1 cellular context compared by ENCODE assay signal in the genomic region with DNA sequence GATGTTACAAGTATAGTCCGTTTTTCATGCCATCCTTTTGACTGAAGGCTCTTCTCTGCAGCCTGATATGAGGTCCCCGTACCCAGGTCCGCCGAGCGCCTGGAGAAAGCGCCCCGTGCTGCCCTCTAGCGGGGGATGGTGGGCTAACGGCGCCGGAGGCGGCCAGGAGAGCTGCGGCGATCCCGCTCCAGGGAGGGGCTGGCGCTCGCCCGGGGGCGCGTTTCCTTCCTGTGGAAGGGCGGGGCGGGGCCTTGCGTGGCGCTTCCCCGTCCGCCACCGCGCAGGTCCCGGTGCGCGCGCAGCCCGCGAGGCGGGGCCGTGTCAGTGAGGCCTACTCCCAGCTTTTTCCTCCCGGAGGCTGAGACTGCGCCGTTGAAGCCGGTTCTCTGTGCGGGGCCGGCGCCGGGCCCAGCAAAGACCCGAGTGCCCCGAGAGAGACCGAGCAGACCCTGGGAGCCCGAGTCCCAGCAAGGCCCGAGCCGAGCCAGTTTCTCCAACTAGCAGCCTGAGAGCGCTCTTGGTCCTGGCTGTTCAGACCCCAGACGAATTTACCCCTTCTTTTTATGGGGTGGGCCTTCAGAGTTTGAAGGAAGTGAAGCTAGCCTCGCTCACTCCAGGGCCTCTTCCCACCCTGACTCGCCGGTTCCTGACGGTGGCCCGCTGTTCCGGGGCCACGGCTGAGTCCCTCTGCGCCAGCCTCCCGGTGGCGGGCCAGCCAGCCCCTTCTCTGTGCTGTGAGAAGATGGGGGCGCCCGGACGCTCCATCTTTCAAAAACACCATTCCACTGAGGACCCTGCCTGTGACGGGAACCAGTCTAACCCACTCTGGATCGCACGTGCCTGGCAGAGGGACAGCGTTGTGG.
TF ChIP-seq lines count a peak whose summit lies in the region.

No MANE protein-coding gene starts in this region.

TF ChIP-seq in K562, 482 proteins besides CTCF, POLR2A, EP300 and RAD21 (continued from another document and continues in another):
- TF ChIP-seq, protein P1, sequence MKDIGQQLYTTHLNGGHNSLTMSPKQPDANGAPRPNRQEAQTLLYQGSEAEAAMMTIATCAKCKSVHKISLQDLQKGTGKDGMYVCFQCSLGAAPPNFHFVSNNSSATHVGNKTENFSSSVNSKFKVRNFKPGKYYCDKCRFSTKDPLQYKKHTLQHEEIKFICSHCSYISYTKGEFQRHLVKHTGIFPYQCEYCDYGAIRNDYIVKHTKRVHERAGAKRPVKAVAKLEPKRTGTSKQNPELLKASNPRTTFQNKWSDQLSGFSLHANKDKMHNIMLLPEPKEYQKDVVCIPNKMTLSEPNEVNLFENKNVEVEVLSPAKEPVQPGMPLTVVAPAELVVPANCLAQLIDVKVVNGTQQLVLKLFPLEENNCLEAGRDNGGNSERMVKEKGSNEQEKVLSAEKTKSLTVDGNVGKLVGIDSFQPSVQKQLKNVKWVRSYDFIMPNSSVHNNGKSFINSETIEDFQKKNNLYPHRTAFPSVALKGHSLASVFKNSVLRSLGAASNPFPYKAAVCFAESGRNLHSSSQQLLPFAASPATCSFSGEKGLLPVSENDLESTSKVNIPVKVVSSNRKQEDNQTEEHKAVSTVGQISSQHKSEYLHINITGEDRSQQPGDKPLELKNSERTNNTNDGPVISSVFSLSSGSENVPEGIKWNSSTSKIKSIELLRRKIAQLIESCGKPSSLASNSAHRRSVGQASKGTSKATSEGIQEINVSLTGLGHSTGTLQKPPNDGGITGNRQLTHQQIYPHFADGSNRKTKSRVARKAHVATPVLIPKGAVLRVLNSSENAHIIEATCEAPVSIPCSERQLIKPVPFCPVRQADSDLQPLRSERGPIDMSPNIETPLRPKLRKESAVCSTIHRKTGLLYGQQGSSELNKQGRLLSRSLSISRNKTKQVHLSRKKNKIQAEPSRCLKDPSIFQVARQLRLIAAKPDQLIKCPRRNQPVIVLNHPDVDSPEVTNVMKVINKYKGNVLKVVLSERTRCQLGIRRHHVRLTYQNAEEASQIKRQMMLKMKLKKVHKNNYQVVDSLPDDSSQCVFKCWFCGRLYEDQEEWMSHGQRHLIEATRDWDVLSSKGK (CRISPR knock-in tag; IDR thresholded peaks at IDR 0.05): no peak
- no peak for TF ChIP-seq ETS2 (tag; IDR thresholded peaks at IDR 0.05; ENCODE audit: borderline replicate concordance, poor library complexity, severe bottlenecking)
- no peak for TF ChIP-seq ZNF165 (CRISPR knock-in tag; IDR thresholded peaks at IDR 0.05; ENCODE audit: borderline replicate concordance)
- no peak for TF ChIP-seq ZFP30 (CRISPR knock-in tag; IDR thresholded peaks at IDR 0.05; ENCODE audit: borderline replicate concordance)
- TF ChIP-seq ZFX (CRISPR knock-in tag; IDR thresholded peaks at IDR 0.05): peak; percentile 99
- peak; percentile 78; the same call in 1 of the 2 replicates for TF ChIP-seq PML (IDR thresholded peaks at IDR 0.05; ENCODE audit: low read length)
- peak; percentile 93 for TF ChIP-seq RBFOX2 (IDR thresholded peaks at IDR 0.05; ENCODE audit: low read depth, low read length)
- TF ChIP-seq ZFP36 (IDR thresholded peaks at IDR 0.05; ENCODE audit: low read depth, low read length, partially characterized antibody): no peak
- TF ChIP-seq, protein P2, sequence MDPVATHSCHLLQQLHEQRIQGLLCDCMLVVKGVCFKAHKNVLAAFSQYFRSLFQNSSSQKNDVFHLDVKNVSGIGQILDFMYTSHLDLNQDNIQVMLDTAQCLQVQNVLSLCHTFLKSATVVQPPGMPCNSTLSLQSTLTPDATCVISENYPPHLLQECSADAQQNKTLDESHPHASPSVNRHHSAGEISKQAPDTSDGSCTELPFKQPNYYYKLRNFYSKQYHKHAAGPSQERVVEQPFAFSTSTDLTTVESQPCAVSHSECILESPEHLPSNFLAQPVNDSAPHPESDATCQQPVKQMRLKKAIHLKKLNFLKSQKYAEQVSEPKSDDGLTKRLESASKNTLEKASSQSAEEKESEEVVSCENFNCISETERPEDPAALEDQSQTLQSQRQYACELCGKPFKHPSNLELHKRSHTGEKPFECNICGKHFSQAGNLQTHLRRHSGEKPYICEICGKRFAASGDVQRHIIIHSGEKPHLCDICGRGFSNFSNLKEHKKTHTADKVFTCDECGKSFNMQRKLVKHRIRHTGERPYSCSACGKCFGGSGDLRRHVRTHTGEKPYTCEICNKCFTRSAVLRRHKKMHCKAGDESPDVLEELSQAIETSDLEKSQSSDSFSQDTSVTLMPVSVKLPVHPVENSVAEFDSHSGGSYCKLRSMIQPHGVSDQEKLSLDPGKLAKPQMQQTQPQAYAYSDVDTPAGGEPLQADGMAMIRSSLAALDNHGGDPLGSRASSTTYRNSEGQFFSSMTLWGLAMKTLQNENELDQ (CRISPR knock-in tag; IDR thresholded peaks at IDR 0.05; ENCODE audit: borderline replicate concordance): no peak
- no peak for TF ChIP-seq ZNF830 (CRISPR knock-in tag; IDR thresholded peaks at IDR 0.05)
- peak; percentile 40; the same call in 1 of the 2 replicates for TF ChIP-seq CREB1 (IDR thresholded peaks at IDR 0.05)
- peak; percentile 66; the same call in 1 of the 2 replicates for TF ChIP-seq CREB1 (CRISPR knock-in tag; IDR thresholded peaks at IDR 0.05)
- peak; percentile 74 for TF ChIP-seq TAF1 (IDR thresholded peaks at IDR 0.05; ENCODE audit: control insufficient read depth, extremely low read depth, insufficient read depth, low read length, severe bottlenecking)
- TF ChIP-seq XRCC3 (IDR thresholded peaks at IDR 0.05): no peak
- TF ChIP-seq SOX6 (IDR thresholded peaks at IDR 0.05): 0 out of 2 replicates have a peak, but pooled peaks have one; percentile 34
- TF ChIP-seq, protein P3, sequence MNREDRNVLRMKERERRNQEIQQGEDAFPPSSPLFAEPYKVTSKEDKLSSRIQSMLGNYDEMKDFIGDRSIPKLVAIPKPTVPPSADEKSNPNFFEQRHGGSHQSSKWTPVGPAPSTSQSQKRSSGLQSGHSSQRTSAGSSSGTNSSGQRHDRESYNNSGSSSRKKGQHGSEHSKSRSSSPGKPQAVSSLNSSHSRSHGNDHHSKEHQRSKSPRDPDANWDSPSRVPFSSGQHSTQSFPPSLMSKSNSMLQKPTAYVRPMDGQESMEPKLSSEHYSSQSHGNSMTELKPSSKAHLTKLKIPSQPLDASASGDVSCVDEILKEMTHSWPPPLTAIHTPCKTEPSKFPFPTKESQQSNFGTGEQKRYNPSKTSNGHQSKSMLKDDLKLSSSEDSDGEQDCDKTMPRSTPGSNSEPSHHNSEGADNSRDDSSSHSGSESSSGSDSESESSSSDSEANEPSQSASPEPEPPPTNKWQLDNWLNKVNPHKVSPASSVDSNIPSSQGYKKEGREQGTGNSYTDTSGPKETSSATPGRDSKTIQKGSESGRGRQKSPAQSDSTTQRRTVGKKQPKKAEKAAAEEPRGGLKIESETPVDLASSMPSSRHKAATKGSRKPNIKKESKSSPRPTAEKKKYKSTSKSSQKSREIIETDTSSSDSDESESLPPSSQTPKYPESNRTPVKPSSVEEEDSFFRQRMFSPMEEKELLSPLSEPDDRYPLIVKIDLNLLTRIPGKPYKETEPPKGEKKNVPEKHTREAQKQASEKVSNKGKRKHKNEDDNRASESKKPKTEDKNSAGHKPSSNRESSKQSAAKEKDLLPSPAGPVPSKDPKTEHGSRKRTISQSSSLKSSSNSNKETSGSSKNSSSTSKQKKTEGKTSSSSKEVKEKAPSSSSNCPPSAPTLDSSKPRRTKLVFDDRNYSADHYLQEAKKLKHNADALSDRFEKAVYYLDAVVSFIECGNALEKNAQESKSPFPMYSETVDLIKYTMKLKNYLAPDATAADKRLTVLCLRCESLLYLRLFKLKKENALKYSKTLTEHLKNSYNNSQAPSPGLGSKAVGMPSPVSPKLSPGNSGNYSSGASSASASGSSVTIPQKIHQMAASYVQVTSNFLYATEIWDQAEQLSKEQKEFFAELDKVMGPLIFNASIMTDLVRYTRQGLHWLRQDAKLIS (CRISPR knock-in tag; IDR thresholded peaks at IDR 0.05): peak; percentile 89; the same call in 1 of the 2 replicates
- TF ChIP-seq, protein P4, sequence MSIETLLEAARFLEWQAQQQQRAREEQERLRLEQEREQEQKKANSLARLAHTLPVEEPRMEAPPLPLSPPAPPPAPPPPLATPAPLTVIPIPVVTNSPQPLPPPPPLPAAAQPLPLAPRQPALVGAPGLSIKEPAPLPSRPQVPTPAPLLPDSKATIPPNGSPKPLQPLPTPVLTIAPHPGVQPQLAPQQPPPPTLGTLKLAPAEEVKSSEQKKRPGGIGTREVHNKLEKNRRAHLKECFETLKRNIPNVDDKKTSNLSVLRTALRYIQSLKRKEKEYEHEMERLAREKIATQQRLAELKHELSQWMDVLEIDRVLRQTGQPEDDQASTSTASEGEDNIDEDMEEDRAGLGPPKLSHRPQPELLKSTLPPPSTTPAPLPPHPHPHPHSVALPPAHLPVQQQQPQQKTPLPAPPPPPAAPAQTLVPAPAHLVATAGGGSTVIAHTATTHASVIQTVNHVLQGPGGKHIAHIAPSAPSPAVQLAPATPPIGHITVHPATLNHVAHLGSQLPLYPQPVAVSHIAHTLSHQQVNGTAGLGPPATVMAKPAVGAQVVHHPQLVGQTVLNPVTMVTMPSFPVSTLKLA (conservative IDR thresholded peaks at IDR 0.05): peak in 1 of 2 experiments; percentile 50; a peak in 1 of 4 replicates
- TF ChIP-seq ERF (CRISPR knock-in tag; IDR thresholded peaks at IDR 0.05): 0 out of 2 replicates have a peak, but pooled peaks have one; percentile 73
- TF ChIP-seq, protein P5, sequence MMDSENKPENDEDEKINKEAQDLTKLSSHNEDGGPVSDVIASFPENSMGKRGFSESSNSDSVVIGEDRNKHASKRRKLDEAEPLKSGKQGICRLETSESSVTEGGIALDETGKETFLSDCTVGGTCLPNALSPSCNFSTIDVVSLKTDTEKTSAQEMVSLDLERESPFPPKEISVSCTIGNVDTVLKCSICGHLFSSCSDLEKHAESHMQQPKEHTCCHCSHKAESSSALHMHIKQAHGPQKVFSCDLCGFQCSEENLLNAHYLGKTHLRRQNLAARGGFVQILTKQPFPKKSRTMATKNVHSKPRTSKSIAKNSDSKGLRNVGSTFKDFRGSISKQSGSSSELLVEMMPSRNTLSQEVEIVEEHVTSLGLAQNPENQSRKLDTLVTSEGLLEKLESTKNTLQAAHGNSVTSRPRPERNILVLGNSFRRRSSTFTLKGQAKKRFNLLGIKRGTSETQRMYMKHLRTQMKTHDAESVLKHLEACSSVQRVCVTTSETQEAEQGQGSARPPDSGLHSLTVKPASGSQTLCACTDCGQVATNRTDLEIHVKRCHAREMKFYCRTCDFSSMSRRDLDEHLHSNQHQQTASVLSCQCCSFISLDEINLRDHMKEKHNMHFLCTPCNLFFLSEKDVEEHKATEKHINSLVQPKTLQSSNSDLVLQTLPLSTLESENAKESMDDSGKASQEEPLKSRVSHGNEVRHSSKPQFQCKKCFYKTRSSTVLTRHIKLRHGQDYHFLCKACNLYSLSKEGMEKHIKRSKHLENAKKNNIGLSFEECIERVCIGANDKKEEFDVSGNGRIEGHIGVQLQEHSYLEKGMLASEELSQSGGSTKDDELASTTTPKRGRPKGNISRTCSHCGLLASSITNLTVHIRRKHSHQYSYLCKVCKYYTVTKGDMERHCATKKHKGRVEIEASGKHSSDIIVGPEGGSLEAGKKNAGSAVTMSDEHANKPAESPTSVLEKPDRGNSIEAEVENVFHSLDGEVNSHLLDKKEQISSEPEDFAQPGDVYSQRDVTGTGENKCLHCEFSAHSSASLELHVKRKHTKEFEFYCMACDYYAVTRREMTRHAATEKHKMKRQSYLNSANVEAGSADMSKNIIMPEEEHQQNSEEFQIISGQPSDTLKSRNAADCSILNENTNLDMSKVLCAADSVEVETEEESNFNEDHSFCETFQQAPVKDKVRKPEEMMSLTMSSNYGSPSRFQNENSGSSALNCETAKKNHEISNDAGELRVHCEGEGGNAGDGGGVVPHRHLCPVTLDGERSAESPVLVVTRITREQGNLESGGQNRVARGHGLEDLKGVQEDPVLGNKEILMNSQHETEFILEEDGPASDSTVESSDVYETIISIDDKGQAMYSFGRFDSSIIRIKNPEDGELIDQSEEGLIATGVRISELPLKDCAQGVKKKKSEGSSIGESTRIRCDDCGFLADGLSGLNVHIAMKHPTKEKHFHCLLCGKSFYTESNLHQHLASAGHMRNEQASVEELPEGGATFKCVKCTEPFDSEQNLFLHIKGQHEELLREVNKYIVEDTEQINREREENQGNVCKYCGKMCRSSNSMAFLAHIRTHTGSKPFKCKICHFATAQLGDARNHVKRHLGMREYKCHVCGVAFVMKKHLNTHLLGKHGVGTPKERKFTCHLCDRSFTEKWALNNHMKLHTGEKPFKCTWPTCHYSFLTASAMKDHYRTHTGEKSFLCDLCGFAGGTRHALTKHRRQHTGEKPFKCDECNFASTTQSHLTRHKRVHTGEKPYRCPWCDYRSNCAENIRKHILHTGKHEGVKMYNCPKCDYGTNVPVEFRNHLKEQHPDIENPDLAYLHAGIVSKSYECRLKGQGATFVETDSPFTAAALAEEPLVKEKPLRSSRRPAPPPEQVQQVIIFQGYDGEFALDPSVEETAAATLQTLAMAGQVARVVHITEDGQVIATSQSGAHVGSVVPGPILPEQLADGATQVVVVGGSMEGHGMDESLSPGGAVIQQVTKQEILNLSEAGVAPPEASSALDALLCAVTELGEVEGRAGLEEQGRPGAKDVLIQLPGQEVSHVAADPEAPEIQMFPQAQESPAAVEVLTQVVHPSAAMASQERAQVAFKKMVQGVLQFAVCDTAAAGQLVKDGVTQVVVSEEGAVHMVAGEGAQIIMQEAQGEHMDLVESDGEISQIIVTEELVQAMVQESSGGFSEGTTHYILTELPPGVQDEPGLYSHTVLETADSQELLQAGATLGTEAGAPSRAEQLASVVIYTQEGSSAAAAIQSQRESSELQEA (IDR thresholded peaks at IDR 0.05; ENCODE audit: low read depth): no peak
- peak; percentile 62; the same call in 1 of the 2 replicates for TF ChIP-seq ILF3 (IDR thresholded peaks at IDR 0.05; ENCODE audit: borderline replicate concordance)
- TF ChIP-seq, protein P6, sequence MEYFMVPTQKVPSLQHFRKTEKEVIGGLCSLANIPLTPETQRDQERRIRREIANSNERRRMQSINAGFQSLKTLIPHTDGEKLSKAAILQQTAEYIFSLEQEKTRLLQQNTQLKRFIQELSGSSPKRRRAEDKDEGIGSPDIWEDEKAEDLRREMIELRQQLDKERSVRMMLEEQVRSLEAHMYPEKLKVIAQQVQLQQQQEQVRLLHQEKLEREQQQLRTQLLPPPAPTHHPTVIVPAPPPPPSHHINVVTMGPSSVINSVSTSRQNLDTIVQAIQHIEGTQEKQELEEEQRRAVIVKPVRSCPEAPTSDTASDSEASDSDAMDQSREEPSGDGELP (CRISPR knock-in tag; IDR thresholded peaks at IDR 0.05; ENCODE audit: borderline replicate concordance): peak; percentile 61; the same call in 1 of the 2 replicates
- no peak for TF ChIP-seq CHCHD3 (CRISPR knock-in tag; IDR thresholded peaks at IDR 0.05)
- TF ChIP-seq ZNF695 (CRISPR knock-in tag; IDR thresholded peaks at IDR 0.05): no peak
- peak; percentile 69; the same call in 1 of the 2 replicates for TF ChIP-seq ZFPM2 (CRISPR knock-in tag; IDR thresholded peaks at IDR 0.05)
- TF ChIP-seq HOXB6 (CRISPR knock-in tag; IDR thresholded peaks at IDR 0.05; ENCODE audit: borderline replicate concordance): no peak
- peak; percentile 62; the same call in 1 of the 2 replicates for TF ChIP-seq SP1 (CRISPR knock-in tag; IDR thresholded peaks at IDR 0.05)
- TF ChIP-seq ZBED1 (IDR thresholded peaks at IDR 0.05): no peak
- peak; percentile 95 for TF ChIP-seq NRF1 (conservative IDR thresholded peaks at IDR 0.05 in 1 of 2, IDR thresholded peaks at IDR 0.05 in 1 of 2)
- TF ChIP-seq, protein P7, sequence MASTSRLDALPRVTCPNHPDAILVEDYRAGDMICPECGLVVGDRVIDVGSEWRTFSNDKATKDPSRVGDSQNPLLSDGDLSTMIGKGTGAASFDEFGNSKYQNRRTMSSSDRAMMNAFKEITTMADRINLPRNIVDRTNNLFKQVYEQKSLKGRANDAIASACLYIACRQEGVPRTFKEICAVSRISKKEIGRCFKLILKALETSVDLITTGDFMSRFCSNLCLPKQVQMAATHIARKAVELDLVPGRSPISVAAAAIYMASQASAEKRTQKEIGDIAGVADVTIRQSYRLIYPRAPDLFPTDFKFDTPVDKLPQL (IDR thresholded peaks at IDR 0.05; ENCODE audit: extremely low read depth, insufficient read length): no peak
- TF ChIP-seq SAP30 (IDR thresholded peaks at IDR 0.05; ENCODE audit: borderline replicate concordance, insufficient read depth, low read depth, low read length, poor library complexity, severe bottlenecking): no peak
- TF ChIP-seq ZBTB1 (CRISPR knock-in tag; IDR thresholded peaks at IDR 0.05; ENCODE audit: borderline replicate concordance, low read depth): no peak
